ENCODE assay signal across 21 cellular contexts in the genomic region with DNA sequence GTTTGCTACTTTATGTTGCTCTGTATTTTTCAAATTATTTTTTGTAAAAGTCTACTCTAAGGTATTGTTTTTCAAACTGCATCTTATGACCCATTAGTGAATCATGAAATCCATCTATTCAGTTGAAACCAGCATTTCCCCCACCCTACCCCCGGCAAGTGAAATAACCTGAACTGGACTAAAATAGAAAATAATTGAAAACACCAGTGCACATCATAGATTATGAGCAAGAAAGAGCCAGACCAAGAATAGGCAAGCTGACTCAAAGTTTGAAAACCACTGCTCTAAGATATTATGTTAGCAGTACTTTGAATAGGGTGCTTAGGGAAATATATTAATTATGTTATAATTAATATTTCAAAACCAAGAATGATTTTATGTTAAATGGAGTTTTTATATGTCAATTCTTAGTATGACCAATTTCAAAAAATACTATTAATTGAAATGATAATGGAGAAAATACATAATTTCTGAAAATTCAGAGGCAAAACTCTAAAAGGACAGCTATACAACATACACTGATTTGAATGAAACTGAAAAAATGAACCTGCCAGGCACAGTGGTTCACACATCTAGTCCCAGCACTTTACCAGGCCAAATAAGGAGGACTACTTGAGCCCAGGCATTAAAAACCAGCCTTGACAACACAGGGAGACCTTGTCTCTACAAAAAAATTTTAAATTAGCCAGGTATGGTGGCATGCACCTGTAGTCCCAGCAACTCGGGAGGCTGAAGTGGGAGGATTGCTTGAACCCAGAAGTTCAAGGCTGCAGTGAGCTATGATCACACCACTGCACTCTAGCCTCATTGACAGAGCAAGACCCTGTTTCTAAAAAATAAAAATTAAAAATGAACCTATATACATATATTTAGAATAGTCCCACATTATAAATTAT.
DNase-seq lines count a peak whose midpoint lies in the region; ATAC-seq, FAIRE-seq and TF ChIP-seq lines count a peak whose summit lies in the region.
"Had no signal": no experiment of that assay in that cellular context is flagged by ENCODE, and none has a peak within 500 bp of the region (broad histone marks: within the 10 kb centered on the region; RNA-seq: fewer than 3 reads in every experiment).

No MANE protein-coding gene starts in this region.

- no peak overlapping the region for H3K4me3 Mint-ChIP-seq in Calu3 (ENCODE audit: low read depth, unreplicated experiment)
- H3K4me3 Mint-ChIP-seq: activated CD8-positive, alpha-beta memory T cell treated with anti-CD3 and anti-CD28 coated beads, Interleukin-2, amount 10 ng/mL, durations not matched to agents 7 days and 5 days; naive thymus-derived CD4-positive, alpha-beta T cell had no signal

- no peak for TF ChIP-seq POLR2A in GM12892 (IDR thresholded peaks at IDR 0.05; ENCODE audit: low read depth, low read length)

- H3K4me2 ChIP-seq in GM23248 (ENCODE audit: unreplicated experiment) (peak overlapping the region; percentile 3), SK-N-SH (no peak overlapping the region), skeletal muscle satellite cell (ENCODE audit: low read length) (peak overlapping the region; percentile 21)

- H2AFZ ChIP-seq in GM23248 (no peak overlapping the region), SK-N-SH (ENCODE audit: low read depth) (no peak overlapping the region)

- H3K27ac Mint-ChIP-seq in Calu3 (ENCODE audit: unreplicated experiment): no peak overlapping the region
- H3K27ac Mint-ChIP-seq: activated CD8-positive, alpha-beta memory T cell treated with anti-CD3 and anti-CD28 coated beads, Interleukin-2, amount 10 ng/mL, durations not matched to agents 7 days and 5 days had no signal

- peaks cover 44% of the 10 kb centered on the region for H3F3A ChIP-seq in GM23248 (ENCODE audit: insufficient read depth)
- peaks cover 44% of the 10 kb centered on the region for H3F3A ChIP-seq in SK-N-SH (replicated peaks; ENCODE audit: insufficient read depth)

- ATAC-seq in psoas muscle: no peak
- ATAC-seq: activated CD8-positive, alpha-beta memory T cell treated with anti-CD3 and anti-CD28 coated beads, Interleukin-2, amount 10 ng/mL, durations not matched to agents 7 days and 5 days; heart right ventricle; naive thymus-derived CD4-positive, alpha-beta T cell had no signal

- no peaks in the 10 kb centered on the region for H3K36me3 Mint-ChIP-seq in Calu3 (ENCODE audit: insufficient read depth, unreplicated experiment)

- DNase-seq in GM12892 (ENCODE audit: insufficient read length) (no peak), GM23248 (peak; percentile 56), SK-N-SH (no peak), Calu3 (no peak), psoas muscle (no peak), NCI-H2227 treated with DMSO at 0.1 percent for 48 hours (lab: John Stamatoyannopoulos, UW) (no peak)
- DNase-seq: activated CD4-positive, alpha-beta T cell treated with anti-CD3 and anti-CD28 coated beads for 1 hour; activated CD8-positive, alpha-beta memory T cell treated with anti-CD3 and anti-CD28 coated beads, Interleukin-2, amount 10 ng/mL, durations not matched to agents 7 days and 5 days; activated effector memory CD4-positive, alpha-beta T cell treated with anti-CD3 and anti-CD28 coated beads, Interleukin-2, amount 50 U/mL, for 16 hours; amniotic stem cell; caudate nucleus; heart right ventricle; islet precursor cell; naive thymus-derived CD4-positive, alpha-beta T cell; NCI-H526 treated with DMSO at 0.1 percent for 48 hours; SJCRH30; T1000; thyroid gland had no signal

- H3K27me3 ChIP-seq in GM23248 (replicated peaks; ENCODE audit: insufficient read depth): no peaks in the 10 kb centered on the region
- no peaks in the 10 kb centered on the region for H3K27me3 ChIP-seq in SK-N-SH (ENCODE audit: insufficient read depth)
- H3K27me3 ChIP-seq in skeletal muscle satellite cell (ENCODE audit: control insufficient read depth, insufficient read depth, low read length): no peaks in the 10 kb centered on the region
- H3K27me3 ChIP-seq in psoas muscle (ENCODE audit: insufficient read depth in 3 of 3, low read length in 2 of 3): no peaks in the 10 kb centered on the region
- H3K27me3 ChIP-seq: esophagus muscularis mucosa, heart right ventricle, SJCRH30, thyroid gland had no signal

- no peaks in the 10 kb centered on the region for H4K20me1 ChIP-seq in GM23248 (ENCODE audit: insufficient read depth)
- H4K20me1 ChIP-seq in SK-N-SH (ENCODE audit: insufficient read depth): peaks cover 15% of the 10 kb centered on the region

- peaks cover 9% of the 10 kb centered on the region for H3K4me1 Mint-ChIP-seq in Calu3 (ENCODE audit: low read depth, unreplicated experiment)

- H3K27ac ChIP-seq in GM23248: 0 out of 2 replicates have a peak overlapping the region, but pooled peaks have one; percentile 13
- peak overlapping the region in 1 of 2 experiments; percentile 10; a peak in 1 of 4 replicates for H3K27ac ChIP-seq in SK-N-SH (ENCODE audit: low read depth in 2 of 2, low read length in 1 of 2)
- H3K27ac ChIP-seq in psoas muscle: no peak overlapping the region
- H3K27ac ChIP-seq: esophagus muscularis mucosa, heart right ventricle, SJCRH30, thyroid gland had no signal

- no peaks in the 10 kb centered on the region for H3K9me3 Mint-ChIP-seq in Calu3 (ENCODE audit: low read depth, unreplicated experiment)
- H3K9me3 Mint-ChIP-seq: naive thymus-derived CD4-positive, alpha-beta T cell had no signal

- no peak for TF ChIP-seq CTCF in SK-N-SH (IDR thresholded peaks at IDR 0.05)
- TF ChIP-seq CTCF in Calu3 (IDR thresholded peaks at IDR 0.05; ENCODE audit: unreplicated experiment): no peak
- no peak for TF ChIP-seq CTCF in psoas muscle (IDR thresholded peaks at IDR 0.05)

- no peaks in the 10 kb centered on the region; the same call in 1 of the 2 replicates for H3K79me2 ChIP-seq in GM23248 (ENCODE audit: insufficient read depth)
- peaks cover 17% of the 10 kb centered on the region; the same call in 1 of the 2 replicates for H3K79me2 ChIP-seq in SK-N-SH (ENCODE audit: insufficient read depth)

- H3K36me3 ChIP-seq in GM23248 (ENCODE audit: low read depth): no peaks in the 10 kb centered on the region
- H3K36me3 ChIP-seq in SK-N-SH (replicated peaks in 1 of 2; ENCODE audit: control insufficient read depth in 1 of 2, insufficient read depth in 2 of 2, low read length in 1 of 2): no peaks in the 10 kb centered on the region
- no peaks in the 10 kb centered on the region for H3K36me3 ChIP-seq in skeletal muscle satellite cell (ENCODE audit: insufficient read depth, low read length)
- no peaks in the 10 kb centered on the region for H3K36me3 ChIP-seq in psoas muscle (ENCODE audit: insufficient read depth in 1 of 2, low read depth in 1 of 2)
- H3K36me3 ChIP-seq: esophagus muscularis mucosa, HAP-1, SJCRH30, thyroid gland had no signal

- POLR2A ChIA-PET in SK-N-SH (lab: Yijun Ruan, JAX): no interaction called here

- H3K4me1 ChIP-seq in GM23248 (ENCODE audit: insufficient read depth) (peaks cover 24% of the 10 kb centered on the region), SK-N-SH (ENCODE audit: control insufficient read depth in 1 of 2, insufficient read depth in 2 of 2, low read depth in 1 of 2, low read length in 1 of 2) (no peaks in the 10 kb centered on the region; a peak in 1 of 4 replicates), skeletal muscle satellite cell (ENCODE audit: control insufficient read depth, insufficient read depth, low read length) (peaks cover 20% of the 10 kb centered on the region), psoas muscle (no peaks in the 10 kb centered on the region)
- H3K4me1 ChIP-seq: HAP-1, SJCRH30 had no signal

- WGBS in GM23248 (ENCODE audit: low coverage in 1 of 2, low lambda C conversion rate in 2 of 2, missing lambda C conversion rate in 2 of 2), 2 experiments: 35 to 36% methylated on average over 2 of the region's 2 CpGs
- WGBS in SK-N-SH (ENCODE audit: low lambda C conversion rate): 6% methylated on average over 2 of the region's 2 CpGs
- WGBS in psoas muscle, 3 donors: 41 to 45% (median 44%) methylated on average over 2 of the region's 2 CpGs

- in situ Hi-C loops in GM23248 (cut with MboI): no loop called here

- BruUV-seq in Calu3 (replicated peaks; lab: Mats Ljungman, UMichigan): no TSS peak

- H3K9ac ChIP-seq in GM23248 (no peak overlapping the region), SK-N-SH (no peak overlapping the region), skeletal muscle satellite cell (ENCODE audit: low read depth, low read length) (no peak overlapping the region)

- CTCF ChIA-PET in SK-N-SH (lab: Yijun Ruan, JAX) (interaction anchor here (0.6 to 1.2 kb wide), 3 partner anchors 12 to 32 kb away, joined by 3 read pairs; no protein-coding TSS in a partner anchor), Calu3 (lab: Charles Lee) (no interaction called here)

- TF ChIP-seq RAD21 in SK-N-SH (IDR thresholded peaks at IDR 0.05; ENCODE audit: low read length): no peak

- FAIRE-seq in GM12892 (lab: Jason Lieb, UNC): peak; percentile 33

- intact Hi-C loops in Calu3 (cut with micrococcal nuclease; ENCODE audit: unreplicated experiment): no loop called here
- intact Hi-C loops in psoas muscle (cut with DNase I): no loop called here

- peak in 1 of 2 experiments; percentile 61; a peak in 1 of 4 replicates for TF ChIP-seq EP300 in SK-N-SH (IDR thresholded peaks at IDR 0.05; ENCODE audit: borderline replicate concordance in 1 of 2, low read depth in 1 of 2, low read length in 1 of 2)

- no peak overlapping the region for H3K4me3 ChIP-seq in GM23248
- H3K4me3 ChIP-seq in SK-N-SH (ENCODE audit: low read depth in 2 of 2, low read length in 1 of 2): no peak overlapping the region
- H3K4me3 ChIP-seq in skeletal muscle satellite cell (ENCODE audit: low read length): no peak overlapping the region
- H3K4me3 ChIP-seq in psoas muscle: no peak overlapping the region
- H3K4me3 ChIP-seq: esophagus muscularis mucosa, HAP-1, heart right ventricle, SJCRH30, thyroid gland had no signal

- H3K27me3 Mint-ChIP-seq in Calu3 (ENCODE audit: unreplicated experiment): no peaks in the 10 kb centered on the region
- H3K27me3 Mint-ChIP-seq: activated CD8-positive, alpha-beta memory T cell treated with anti-CD3 and anti-CD28 coated beads, Interleukin-2, amount 10 ng/mL, durations not matched to agents 7 days and 5 days; naive thymus-derived CD4-positive, alpha-beta T cell had no signal

- H3K9me2 ChIP-seq in GM23248 (ENCODE audit: insufficient read depth): no peaks in the 10 kb centered on the region
- no peaks in the 10 kb centered on the region for H3K9me2 ChIP-seq in SK-N-SH

- no peaks in the 10 kb centered on the region for H3K9me3 ChIP-seq in GM23248 (ENCODE audit: low read depth)
- no peaks in the 10 kb centered on the region for H3K9me3 ChIP-seq in SK-N-SH
- H3K9me3 ChIP-seq in skeletal muscle satellite cell (replicated peaks; ENCODE audit: low read length): no peaks in the 10 kb centered on the region
- no peaks in the 10 kb centered on the region for H3K9me3 ChIP-seq in psoas muscle
- H3K9me3 ChIP-seq: esophagus muscularis mucosa, HAP-1, heart right ventricle, SJCRH30, thyroid gland had no signal

TF ChIP-seq in SK-N-SH, 30 proteins besides CTCF, POLR2A, EP300 and RAD21 (continues in another document):
- TF ChIP-seq JUND (IDR thresholded peaks at IDR 0.05): peak; percentile 27; the same call in 1 of the 2 replicates
- no peak for TF ChIP-seq TAF1 (IDR thresholded peaks at IDR 0.05; ENCODE audit: borderline replicate concordance, low read depth, low read length)
